Comparison of ENCODE assay signal across 8 cellular contexts in genomic region chr21:44455524-44456206, GRCh38. TPM values are rescaled to one million over a fixed set of nuclear protein-coding genes. Genes with fewer than 3 reads are reported as not detected.
DNase-seq lines count a peak whose midpoint lies in the region; ATAC-seq, FAIRE-seq and TF ChIP-seq lines count a peak whose summit lies in the region.

No MANE protein-coding gene starts in this region.

- peaks cover 21% of the 10 kb centered on the region for H3K36me3 Mint-ChIP-seq in glutamatergic neuron (ENCODE audit: unreplicated experiment)

- no peaks in the 10 kb centered on the region for H3K9me3 ChIP-seq in pancreas

- TF ChIP-seq CTCF in glutamatergic neuron (IDR thresholded peaks at IDR 0.05; ENCODE audit: partially characterized antibody, unreplicated experiment) (no peak), pancreas (IDR thresholded peaks at IDR 0.05) (no peak)

- H3K36me3 ChIP-seq in pancreas, result no peaks in the 10 kb centered on the region

- peaks cover 0 to 5% (median 0%) of the 10 kb centered on the region in 3 donors for H3K4me1 ChIP-seq in pancreas

- H3K27ac ChIP-seq in pancreas, result no peak overlapping the region

- H3K4me1 Mint-ChIP-seq in glutamatergic neuron (ENCODE audit: low read depth, unreplicated experiment), result peaks cover 2% of the 10 kb centered on the region

- 1% methylated on average over 50 to 71 of the region's 71 CpGs for WGBS in pancreas, 2 donors

- ATAC-seq in activated CD4-positive, CD25-positive, alpha-beta regulatory T cell treated with anti-CD3 and anti-CD28 coated beads, Interleukin-2, amount 50 U/mL, for 24 hours, result peak; percentile 53 to 55
- peak; percentile 70 to 81 (median 75) for ATAC-seq in pancreas
- no peak for ATAC-seq in HG02840 (IDR thresholded peaks at IDR 0.05; ENCODE audit: low FRiP score, unreplicated experiment)
- ATAC-seq in HG03460 (IDR thresholded peaks at IDR 0.05; ENCODE audit: unreplicated experiment), result no peak

- peaks cover 6% of the 10 kb centered on the region for H3K9me3 Mint-ChIP-seq in glutamatergic neuron (ENCODE audit: unreplicated experiment)

- DNase-seq in activated CD4-positive, CD25-positive, alpha-beta regulatory T cell (lab: John Stamatoyannopoulos, UW), result no peak
- DNase-seq in MV-4-11 (lab: John Stamatoyannopoulos, UW), result peak; percentile 34
- DNase-seq in activated T-cell treated with anti-CD3 and anti-CD28 coated beads for 4 hours, result peak; percentile 6
- no peak for DNase-seq in glutamatergic neuron
- DNase-seq in pancreas, result peak; percentile 41 to 84 (median 62)

- intact Hi-C loops in pancreas (cut with DNase I), result no loop called here

- peak overlapping the region; percentile 57 to 84 (median 61) for H3K4me3 ChIP-seq in pancreas

- no peaks in the 10 kb centered on the region for H3K27me3 ChIP-seq in pancreas

- peak overlapping the region; percentile 63 for H3K4me3 Mint-ChIP-seq in glutamatergic neuron (ENCODE audit: unreplicated experiment)

- FAIRE-seq in pancreas (lab: Jason Lieb, UNC), result no peak

- peaks cover 6% of the 10 kb centered on the region for H3K27me3 Mint-ChIP-seq in glutamatergic neuron (ENCODE audit: unreplicated experiment)

- H3K27ac Mint-ChIP-seq in glutamatergic neuron (ENCODE audit: unreplicated experiment), result no peak overlapping the region

RNA-seq across cellular contexts. Expression of gene LRRC3, which starts 0.4 kb away (rescaled TPM):
- total RNA-seq in glutamatergic neuron (ENCODE audit: unreplicated experiment) (5.8 TPM), pancreas (1 to 10 TPM in 1 of 6 donors, under 1 TPM in 5; 0.35 to 1.7 (median 0.45) TPM)
- polyA plus RNA-seq in pancreas, result under 1 TPM; 0.46 to 0.66 TPM

Comparison
In these comparisons a context has a peak if more than half of its experiments do, and no peak if none do; other contexts are left out.
1. ATAC-seq: peak in activated CD4-positive, CD25-positive, alpha-beta regulatory T cell treated with anti-CD3 and anti-CD28 coated beads, Interleukin-2, amount 50 U/mL, for 24 hours (2 of 2) and pancreas (4 of 4); none in HG02840 (single experiment) and HG03460 (single experiment).
2. DNase-seq: peak in MV-4-11 (single experiment), activated T-cell treated with anti-CD3 and anti-CD28 coated beads for 4 hours (single experiment) and pancreas (6 of 6); none in activated CD4-positive, CD25-positive, alpha-beta regulatory T cell (0 of 4) and glutamatergic neuron (single experiment).